Comparison of ENCODE assay signal across 1 cellular context in the genomic region with DNA sequence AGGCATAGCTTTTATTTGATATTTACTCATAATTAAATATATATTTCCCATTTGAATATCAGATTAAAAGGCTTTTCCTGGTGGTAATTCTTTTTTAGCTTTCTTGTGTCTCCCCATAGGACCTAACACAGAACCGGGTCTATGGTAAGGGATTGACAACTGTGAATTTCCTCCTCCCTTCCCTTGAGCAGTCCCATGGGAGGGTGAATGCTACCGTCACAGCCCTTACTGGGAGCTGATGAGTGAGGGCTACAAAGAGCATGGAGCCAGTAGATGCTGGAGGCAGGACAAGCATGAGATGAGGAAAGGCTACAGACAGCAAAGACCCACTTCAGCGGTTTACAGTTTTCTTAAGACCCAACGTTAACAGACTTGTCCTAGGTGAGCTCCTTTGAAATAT.
TF ChIP-seq lines count a peak whose summit lies in the region.

No MANE protein-coding gene starts in this region.

TF ChIP-seq in IMR-90, 13 proteins besides CTCF, POLR2A, EP300 and RAD21 (continued from another document):
- TF ChIP-seq MAFK (IDR thresholded peaks at IDR 0.05; ENCODE audit: low read depth, low read length) (no peak), FOS (IDR thresholded peaks at IDR 0.05; ENCODE audit: low read depth, low read length) (no peak), MXI1 (IDR thresholded peaks at IDR 0.05; ENCODE audit: borderline replicate concordance, low read depth, low read length) (no peak), CEBPB (IDR thresholded peaks at IDR 0.05; ENCODE audit: low read depth, low read length) (no peak)
- TF ChIP-seq, protein P1, sequence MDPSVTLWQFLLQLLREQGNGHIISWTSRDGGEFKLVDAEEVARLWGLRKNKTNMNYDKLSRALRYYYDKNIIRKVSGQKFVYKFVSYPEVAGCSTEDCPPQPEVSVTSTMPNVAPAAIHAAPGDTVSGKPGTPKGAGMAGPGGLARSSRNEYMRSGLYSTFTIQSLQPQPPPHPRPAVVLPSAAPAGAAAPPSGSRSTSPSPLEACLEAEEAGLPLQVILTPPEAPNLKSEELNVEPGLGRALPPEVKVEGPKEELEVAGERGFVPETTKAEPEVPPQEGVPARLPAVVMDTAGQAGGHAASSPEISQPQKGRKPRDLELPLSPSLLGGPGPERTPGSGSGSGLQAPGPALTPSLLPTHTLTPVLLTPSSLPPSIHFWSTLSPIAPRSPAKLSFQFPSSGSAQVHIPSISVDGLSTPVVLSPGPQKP (IDR thresholded peaks at IDR 0.05; ENCODE audit: borderline replicate concordance, low read depth, low read length), result no peak
